Comparison of ENCODE assay signal across 2 cellular contexts in the genomic region with DNA sequence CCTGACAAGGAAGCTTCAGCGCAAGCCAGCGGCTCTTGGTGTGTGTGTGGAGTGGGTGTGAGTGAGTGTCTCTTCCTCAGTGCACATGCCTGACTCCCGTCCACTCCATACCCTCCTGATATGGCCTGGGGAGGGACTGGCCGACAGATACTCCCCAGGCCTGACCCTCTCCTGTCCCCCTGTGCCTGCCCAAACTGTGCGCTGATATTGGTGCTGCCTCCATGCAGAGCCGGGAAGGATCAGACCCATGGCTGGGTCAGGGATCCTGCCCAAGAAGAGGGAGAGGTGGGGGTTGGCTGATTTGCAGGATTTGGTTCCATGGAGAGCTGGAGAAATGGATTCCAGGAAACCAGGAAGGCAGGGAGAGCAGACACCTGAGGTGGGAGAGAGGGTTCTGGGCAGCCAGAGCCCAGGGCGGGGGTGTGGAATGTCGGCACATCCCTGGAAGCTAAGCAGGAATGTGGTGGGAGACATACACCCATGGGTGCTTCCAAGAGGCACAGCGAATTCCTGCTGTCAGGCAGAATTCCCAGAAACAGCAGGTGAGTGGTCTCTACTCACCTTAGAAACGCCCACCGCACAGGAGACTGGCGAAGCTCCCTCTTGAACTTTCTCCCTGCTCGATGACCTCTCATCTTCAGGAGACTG.
TF ChIP-seq lines count a peak whose summit lies in the region.

No MANE protein-coding gene starts in this region.

TF ChIP-seq in HepG2, 621 proteins besides CTCF, POLR2A, EP300 and RAD21:
- TF ChIP-seq TBX3 (IDR thresholded peaks at IDR 0.05; ENCODE audit: borderline replicate concordance) (no peak), KDM2A (CRISPR knock-in tag; IDR thresholded peaks at IDR 0.05; ENCODE audit: borderline replicate concordance, low read depth) (0 out of 2 replicates have a peak, but pooled peaks have one; percentile 10)

TF ChIP-seq in SK-N-SH, 30 proteins besides CTCF, POLR2A, EP300 and RAD21:
- TF ChIP-seq MEF2A (IDR thresholded peaks at IDR 0.05; ENCODE audit: borderline replicate concordance, low read depth): no peak
- TF ChIP-seq, protein P1, sequence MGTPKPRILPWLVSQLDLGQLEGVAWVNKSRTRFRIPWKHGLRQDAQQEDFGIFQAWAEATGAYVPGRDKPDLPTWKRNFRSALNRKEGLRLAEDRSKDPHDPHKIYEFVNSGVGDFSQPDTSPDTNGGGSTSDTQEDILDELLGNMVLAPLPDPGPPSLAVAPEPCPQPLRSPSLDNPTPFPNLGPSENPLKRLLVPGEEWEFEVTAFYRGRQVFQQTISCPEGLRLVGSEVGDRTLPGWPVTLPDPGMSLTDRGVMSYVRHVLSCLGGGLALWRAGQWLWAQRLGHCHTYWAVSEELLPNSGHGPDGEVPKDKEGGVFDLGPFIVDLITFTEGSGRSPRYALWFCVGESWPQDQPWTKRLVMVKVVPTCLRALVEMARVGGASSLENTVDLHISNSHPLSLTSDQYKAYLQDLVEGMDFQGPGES (IDR thresholded peaks at IDR 0.05; ENCODE audit: low read depth, low read length): no peak
- no peak for TF ChIP-seq RXRA (IDR thresholded peaks at IDR 0.05; ENCODE audit: borderline replicate concordance, low read depth)
- TF ChIP-seq GABPA (IDR thresholded peaks at IDR 0.05; ENCODE audit: low read depth): no peak
- no peak for TF ChIP-seq FOSL2 (IDR thresholded peaks at IDR 0.05; ENCODE audit: borderline replicate concordance, low read depth)
- no peak for TF ChIP-seq FOXJ3 (CRISPR knock-in tag; IDR thresholded peaks at IDR 0.05)
